ENCODE assay signal across 9 cellular contexts in genomic region chr6:108336971-108337370, GRCh38.
"Had no signal": no experiment of that assay in that cellular context is flagged by ENCODE, and none has a peak within 500 bp of the region (broad histone marks: within the 10 kb centered on the region; RNA-seq: fewer than 3 reads in every experiment).

No MANE protein-coding gene starts in this region.

- FAIRE-seq: HepG2 had no signal

- H3K36me3 ChIP-seq: HAP-1 had no signal

- DNase-seq: GM23248, GOT3, H7, HFFc6, KG1 had no signal

- H3K4me3 ChIP-seq: GM23248, HAP-1 had no signal

- H3K27ac ChIP-seq: GM23248, HL-60 had no signal

- H2AFZ ChIP-seq: GM23248 had no signal

- H3K9ac ChIP-seq: GM23248 had no signal

- H3K4me1 ChIP-seq: HAP-1 had no signal

- H3K9me3 ChIP-seq: HAP-1 had no signal

- ATAC-seq: HCT116, HepG2 had no signal
